27 cellular contexts compared by ENCODE assay signal in the genomic region with DNA sequence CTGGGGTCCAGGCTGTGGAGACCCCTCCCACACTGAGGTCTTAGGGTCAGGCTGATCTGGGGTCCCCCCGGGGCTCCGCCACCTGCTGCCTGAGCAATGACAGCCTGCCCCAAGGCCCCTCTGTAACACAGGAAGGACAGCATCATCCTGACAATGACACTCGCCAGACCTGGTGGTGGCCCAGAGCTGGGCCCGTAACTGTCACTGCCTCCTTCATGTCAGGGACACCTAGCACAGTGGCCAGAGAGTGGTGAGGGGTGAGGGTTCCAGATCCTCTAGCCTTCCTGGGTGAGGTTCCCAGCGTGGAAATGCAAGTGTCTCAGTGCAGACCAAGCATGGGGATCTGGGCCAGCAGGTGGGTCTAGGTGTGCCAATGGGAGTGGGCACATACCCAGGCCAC. TPM values are rescaled to one million over a fixed set of nuclear protein-coding genes. Genes with fewer than 3 reads are reported as not detected.
A peak's percentile ranks its signal among the peaks of the same experiment; 100 is the strongest.
DNase-seq lines count a peak whose midpoint lies in the region; ATAC-seq and TF ChIP-seq lines count a peak whose summit lies in the region.
"Had no signal": no experiment of that assay in that cellular context is flagged by ENCODE, and none has a peak within 500 bp of the region (broad histone marks: within the 10 kb centered on the region; RNA-seq: fewer than 3 reads in every experiment).

No MANE protein-coding gene starts in this region.

- POLR2A ChIA-PET in Panc1 (lab: Charles Lee) = no interaction called here

- H3K9me3 ChIP-seq in Panc1 (ENCODE audit: control insufficient read depth, insufficient read depth, low read depth, low read length) (no peaks in the 10 kb centered on the region), left ventricle myocardium inferior (replicated peaks) (no peaks in the 10 kb centered on the region)

- CTCF ChIA-PET in Panc1 (lab: Charles Lee) = interaction anchor here (0.6 to 2.0 kb wide), 2 partner anchors 7 to 40 kb away, joined by 6 to 8 read pairs; no protein-coding TSS in a partner anchor

- BruUV-seq in Panc1 (replicated peaks; lab: Mats Ljungman, UMichigan) = no TSS peak

- H3K36me3 Mint-ChIP-seq in activated naive CD8-positive, alpha-beta T cell = no peaks in the 10 kb centered on the region
- H3K36me3 Mint-ChIP-seq in activated naive CD8-positive, alpha-beta T cell treated with anti-CD3 and anti-CD28 coated beads, Interleukin-2, amount 50 U/mL, for 24 hours (ENCODE audit: low read depth) = peaks cover 5% of the 10 kb centered on the region
- peaks cover 6% of the 10 kb centered on the region for H3K36me3 Mint-ChIP-seq in stimulated activated effector memory CD8-positive, alpha-beta T cell treated with anti-CD3 and anti-CD28 coated beads, Interleukin-12 subunit alpha, Interleukin-12 subunit beta, amount 100 ng/mL, for 72 hours

- in situ Hi-C loops in Panc1 (cut with HindIII; ENCODE audit: low pct_unique_long_range_greater_than_20kb, low sequenced_read_pairs) = no loop called here

- TF ChIP-seq CTCF in Panc1 (IDR thresholded peaks at IDR 0.05) (no peak), left ventricle myocardium inferior (IDR thresholded peaks at IDR 0.05; ENCODE audit: borderline replicate concordance) (no peak)

- H3K27ac Mint-ChIP-seq in activated naive CD8-positive, alpha-beta T cell = peak overlapping the region; percentile 22
- H3K27ac Mint-ChIP-seq in activated naive CD8-positive, alpha-beta T cell treated with anti-CD3 and anti-CD28 coated beads, Interleukin-2, amount 50 U/mL, for 24 hours = no peak overlapping the region
- H3K27ac Mint-ChIP-seq in stimulated activated effector memory CD8-positive, alpha-beta T cell treated with anti-CD3 and anti-CD28 coated beads, Interleukin-12 subunit alpha, Interleukin-12 subunit beta, amount 100 ng/mL, for 72 hours = peak overlapping the region; percentile 21

- H3K4me3 ChIP-seq in Panc1 (ENCODE audit: low read depth in 2 of 2, low read length in 2 of 2) (no peak overlapping the region), left ventricle myocardium inferior (no peak overlapping the region)

- H3K4me1 ChIP-seq in Panc1 (ENCODE audit: control insufficient read depth, insufficient read depth, low read length) (no peaks in the 10 kb centered on the region), left ventricle myocardium inferior (peaks cover 42% of the 10 kb centered on the region)

- H3K27me3 ChIP-seq in Panc1 (ENCODE audit: control insufficient read depth, insufficient read depth, low read length) = no peaks in the 10 kb centered on the region
- H3K27me3 ChIP-seq in left ventricle myocardium inferior (ENCODE audit: low read depth) = no peaks in the 10 kb centered on the region

- no peak overlapping the region for H3K4me3 Mint-ChIP-seq in activated naive CD8-positive, alpha-beta T cell
- no peak overlapping the region for H3K4me3 Mint-ChIP-seq in activated naive CD8-positive, alpha-beta T cell treated with anti-CD3 and anti-CD28 coated beads, Interleukin-2, amount 50 U/mL, for 24 hours
- H3K4me3 Mint-ChIP-seq in stimulated activated effector memory CD8-positive, alpha-beta T cell treated with anti-CD3 and anti-CD28 coated beads, Interleukin-12 subunit alpha, Interleukin-12 subunit beta, amount 100 ng/mL, for 72 hours = no peak overlapping the region
- H3K4me3 Mint-ChIP-seq: CD8-positive, alpha-beta memory T cell; H9 had no signal

- H3K27ac ChIP-seq in Panc1 (ENCODE audit: low read length) = no peak overlapping the region
- peak overlapping the region; percentile 60 for H3K27ac ChIP-seq in left ventricle myocardium inferior (replicated peaks)
- H3K27ac ChIP-seq: C4-2B, HL-60 had no signal

- H3K36me3 ChIP-seq in Panc1 (ENCODE audit: control insufficient read depth, insufficient read depth, low read length) (no peaks in the 10 kb centered on the region), left ventricle myocardium inferior (peaks cover 15% of the 10 kb centered on the region)

- DNase-seq in activated naive CD8-positive, alpha-beta T cell treated with anti-CD3 and anti-CD28 coated beads, Interleukin-2, amount 50 U/mL, for 24 hours = no peak
- no peak for DNase-seq in Panc1 (ENCODE audit: low read depth, low spot score)
- DNase-seq in left ventricle myocardium inferior = no peak
- no peak for DNase-seq in stimulated activated effector memory CD8-positive, alpha-beta T cell treated with anti-CD3 and anti-CD28 coated beads, Interleukin-12 subunit alpha, Interleukin-12 subunit beta, amount 100 ng/mL, for 72 hours (ENCODE audit: low spot score in 2 of 2)
- DNase-seq in activated CD8-positive, alpha-beta memory T cell treated with anti-CD3 and anti-CD28 coated beads for 24 hours = no peak
- no peak for DNase-seq in left lobe of liver (ENCODE audit: low spot score)
- DNase-seq: AML-193; Calu3; H9; KBM-7; NCI-H1092 treated with DMSO at 0.1 percent for 48 hours; NCI-H146; NCI-H2029; NCI-H2227 treated with DMSO at 0.1 percent for 48 hours; NCI-H510A treated with DMSO at 0.1 percent for 48 hours; NCI-H774; NK-92 treated with Interleukin-12 subunit alpha and Interleukin-12 subunit beta, amount 100 ng/mL, for 24 hours had no signal

- no peaks in the 10 kb centered on the region for H3K9me3 Mint-ChIP-seq in activated naive CD8-positive, alpha-beta T cell (ENCODE audit: low read depth)
- H3K9me3 Mint-ChIP-seq in activated naive CD8-positive, alpha-beta T cell treated with anti-CD3 and anti-CD28 coated beads, Interleukin-2, amount 50 U/mL, for 24 hours = no peaks in the 10 kb centered on the region
- no peaks in the 10 kb centered on the region for H3K9me3 Mint-ChIP-seq in stimulated activated effector memory CD8-positive, alpha-beta T cell treated with anti-CD3 and anti-CD28 coated beads, Interleukin-12 subunit alpha, Interleukin-12 subunit beta, amount 100 ng/mL, for 72 hours
- H3K9me3 Mint-ChIP-seq: CD8-positive, alpha-beta memory T cell; H9 had no signal

- ATAC-seq in activated naive CD8-positive, alpha-beta T cell treated with anti-CD3 and anti-CD28 coated beads, Interleukin-2, amount 50 U/mL, for 24 hours = no peak
- peak; percentile 28; the same call in 1 of the 2 replicates for ATAC-seq in Panc1
- no peak for ATAC-seq in stimulated activated effector memory CD8-positive, alpha-beta T cell treated with anti-CD3 and anti-CD28 coated beads, Interleukin-12 subunit alpha, Interleukin-12 subunit beta, amount 100 ng/mL, for 72 hours
- ATAC-seq in left lobe of liver = no peak
- ATAC-seq: HepG2 had no signal

- H3K27me3 Mint-ChIP-seq in activated naive CD8-positive, alpha-beta T cell = no peaks in the 10 kb centered on the region
- no peaks in the 10 kb centered on the region for H3K27me3 Mint-ChIP-seq in activated naive CD8-positive, alpha-beta T cell treated with anti-CD3 and anti-CD28 coated beads, Interleukin-2, amount 50 U/mL, for 24 hours
- H3K27me3 Mint-ChIP-seq: CD8-positive, alpha-beta memory T cell had no signal

- intact Hi-C loops in Panc1 (cut with micrococcal nuclease; ENCODE audit: unreplicated experiment) = no loop called here
- intact Hi-C loops in left ventricle myocardium inferior (cut with micrococcal nuclease) = no loop called here

- peaks cover 28% of the 10 kb centered on the region for H3K4me1 Mint-ChIP-seq in activated naive CD8-positive, alpha-beta T cell (ENCODE audit: low read depth)
- peaks cover 22% of the 10 kb centered on the region for H3K4me1 Mint-ChIP-seq in activated naive CD8-positive, alpha-beta T cell treated with anti-CD3 and anti-CD28 coated beads, Interleukin-2, amount 50 U/mL, for 24 hours
- peaks cover 18% of the 10 kb centered on the region for H3K4me1 Mint-ChIP-seq in stimulated activated effector memory CD8-positive, alpha-beta T cell treated with anti-CD3 and anti-CD28 coated beads, Interleukin-12 subunit alpha, Interleukin-12 subunit beta, amount 100 ng/mL, for 72 hours

RNA-seq across cellular contexts. Expression of a gene that starts 27.8 kb away (rescaled TPM):
- 20.3 TPM for total RNA-seq in Panc1 (2021; ENCODE audit: unreplicated experiment)
- 12.5 TPM for polyA plus RNA-seq in Panc1 (2012; ENCODE audit: insufficient read length)
- total RNA-seq in left ventricle myocardium inferior = 25.3 TPM
- 8.3 TPM for total RNA-seq in left lobe of liver

RNA-seq across cellular contexts. Expression of a gene that starts 45.2 kb away (rescaled TPM):
- total RNA-seq in Panc1 (2021; ENCODE audit: unreplicated experiment) = 0.23 TPM
- not detected for polyA plus RNA-seq in Panc1 (2012; ENCODE audit: insufficient read length)
- total RNA-seq in left ventricle myocardium inferior = 5.1 TPM
- total RNA-seq in left lobe of liver = 1.2 TPM
- total RNA-seq: A172; Calu3; CD8-positive, alpha-beta memory T cell; Daoy; HepG2; HT-29; SK-MEL-5 had no signal
- polyA plus RNA-seq: AG04450; CD8-positive, alpha-beta memory T cell had no signal

RNA-seq across cellular contexts. Expression of a gene that starts 49.6 kb away (rescaled TPM):
- total RNA-seq in Panc1 (2021; ENCODE audit: unreplicated experiment) (101 TPM), left ventricle myocardium inferior (32.8 TPM), left lobe of liver (21.7 TPM)
- 108 TPM for polyA plus RNA-seq in Panc1 (2012; ENCODE audit: insufficient read length)

RNA-seq across cellular contexts. Expression of a gene that starts 58.6 kb away (rescaled TPM):
- 3.3 TPM for total RNA-seq in Panc1 (2021; ENCODE audit: unreplicated experiment)
- polyA plus RNA-seq in Panc1 (2012; ENCODE audit: insufficient read length) = 10.2 TPM
- 0.19 TPM for total RNA-seq in left ventricle myocardium inferior
- 0.86 TPM for total RNA-seq in left lobe of liver

RNA-seq across cellular contexts. Expression of a gene that starts 60.0 kb away (rescaled TPM):
- total RNA-seq in Panc1 (2021; ENCODE audit: unreplicated experiment) = 15.6 TPM
- 31.9 TPM for polyA plus RNA-seq in Panc1 (2012; ENCODE audit: insufficient read length)
- total RNA-seq in left ventricle myocardium inferior = 19.1 TPM
- total RNA-seq in left lobe of liver = 3.0 TPM
